In the genomic region with DNA sequence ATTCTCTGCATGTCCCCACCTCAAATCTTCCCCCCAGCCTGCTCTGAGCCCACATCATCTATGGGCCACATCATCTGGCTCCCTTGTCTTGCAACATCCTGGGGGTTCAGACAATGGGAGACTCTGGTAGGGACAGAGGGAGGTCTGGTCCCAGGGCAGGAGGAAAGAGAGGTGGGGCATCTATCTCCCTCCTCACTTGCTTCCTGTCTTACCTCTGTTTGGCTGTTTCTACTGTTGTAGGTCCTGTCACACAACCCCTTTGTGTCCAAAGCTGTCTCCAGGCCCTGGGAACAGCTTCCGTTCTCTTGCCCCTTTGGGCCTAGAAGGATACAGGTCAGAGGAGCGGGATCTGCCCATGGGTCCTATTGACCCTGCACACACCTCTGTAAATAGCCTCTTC, we compare ENCODE assay signal across 20 cellular contexts.
DNase-seq lines count a peak whose midpoint lies in the region; ATAC-seq and TF ChIP-seq lines count a peak whose summit lies in the region.
"Had no signal": no experiment of that assay in that cellular context is flagged by ENCODE, and none has a peak within 500 bp of the region (broad histone marks: within the 10 kb centered on the region; RNA-seq: fewer than 3 reads in every experiment).

No MANE protein-coding gene starts in this region.

- no peaks in the 10 kb centered on the region for H3K27me3 ChIP-seq in dorsolateral prefrontal cortex
- H3K27me3 ChIP-seq: BLaER1 treated with 17β-estradiol and CSF1 and Interleukin-3, amounts not matched to agents 10 nM and 100 nM had no signal

- no peak overlapping the region for H3K4me3 ChIP-seq in dorsolateral prefrontal cortex
- H3K4me3 ChIP-seq: A549; BLaER1 treated with 17β-estradiol and CSF1 and Interleukin-3, amounts not matched to agents 10 nM and 100 nM; HAP-1; left lung had no signal

- no peak overlapping the region for H3K27ac ChIP-seq in dorsolateral prefrontal cortex
- H3K27ac ChIP-seq: A549; BLaER1 treated with 17β-estradiol and CSF1 and Interleukin-3, amounts not matched to agents 10 nM and 100 nM; left lung had no signal

- no peak for DNase-seq in OCI-M2 (lab: John Stamatoyannopoulos, UW; ENCODE audit: unreplicated experiment)
- no peak for DNase-seq in dorsolateral prefrontal cortex
- DNase-seq in DMS79 treated with DMSO at 0.1 percent for 48 hours (lab: John Stamatoyannopoulos, UW), result no peak
- DNase-seq in NCI-H128 (lab: John Stamatoyannopoulos, UW; ENCODE audit: unreplicated experiment), result no peak
- DNase-seq: activated CD8-positive, alpha-beta T cell treated with anti-CD3 and anti-CD28 coated beads, Interleukin-2, amount 10 ng/mL, durations not matched to agents 7 days and 5 days; activated naive CD4-positive, alpha-beta T cell treated with anti-CD3 and anti-CD28 coated beads for 36 hours; activated T-cell treated with anti-CD3 and anti-CD28 coated beads, Interleukin-2, amount 50 U/mL, for 24 hours; aorta; immature natural killer cell; left lung; NCI-H1105; NCI-H524 treated with DMSO at 0.1 percent for 48 hours; posterior cingulate gyrus had no signal

- ATAC-seq in GM18498 (IDR thresholded peaks at IDR 0.05; ENCODE audit: unreplicated experiment) (peak; percentile 22), GM19455 (IDR thresholded peaks at IDR 0.05; ENCODE audit: unreplicated experiment) (peak; percentile 16), HG02798 (IDR thresholded peaks at IDR 0.05; ENCODE audit: poor library complexity, unreplicated experiment) (peak; percentile 3), HG03442 (IDR thresholded peaks at IDR 0.05; ENCODE audit: unreplicated experiment) (peak; percentile 12)
- ATAC-seq: A549; activated CD8-positive, alpha-beta T cell treated with anti-CD3 and anti-CD28 coated beads, Interleukin-2, amount 10 ng/mL, durations not matched to agents 7 days and 5 days; left lung had no signal

- intact Hi-C loops in dorsolateral prefrontal cortex (cut with DNase I), result no loop called here

- no peak for TF ChIP-seq CTCF in dorsolateral prefrontal cortex (IDR thresholded peaks at IDR 0.05 in 54 of 56, conservative IDR thresholded peaks at IDR 0.05 in 2 of 56; ENCODE audit: low read depth in 1 of 56, partially characterized antibody in 56 of 56)
